ENCODE assay signal across 1 cellular context in the genomic region with DNA sequence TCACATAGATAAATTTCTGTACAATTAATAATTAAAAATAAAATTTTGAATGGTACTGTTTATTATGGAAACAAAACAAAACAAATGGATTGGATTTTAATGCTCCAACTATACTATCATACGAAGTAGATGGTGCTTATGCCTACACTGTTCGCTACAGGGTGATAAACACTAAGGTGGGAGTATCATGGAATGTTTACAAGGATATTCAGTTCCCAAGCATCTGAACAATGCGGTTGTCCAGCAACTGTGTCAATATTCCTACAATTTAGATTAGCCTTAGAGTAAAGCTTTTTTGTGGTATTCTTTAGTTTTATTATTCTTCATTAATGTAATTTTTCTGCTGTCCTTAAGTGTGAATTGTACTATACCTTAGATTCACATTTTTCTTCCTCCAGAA.
TF ChIP-seq lines count a peak whose summit lies in the region.

No MANE protein-coding gene starts in this region.

TF ChIP-seq in HepG2, 621 proteins besides CTCF, POLR2A, EP300 and RAD21 (continued from another document):
- TF ChIP-seq, protein P1, sequence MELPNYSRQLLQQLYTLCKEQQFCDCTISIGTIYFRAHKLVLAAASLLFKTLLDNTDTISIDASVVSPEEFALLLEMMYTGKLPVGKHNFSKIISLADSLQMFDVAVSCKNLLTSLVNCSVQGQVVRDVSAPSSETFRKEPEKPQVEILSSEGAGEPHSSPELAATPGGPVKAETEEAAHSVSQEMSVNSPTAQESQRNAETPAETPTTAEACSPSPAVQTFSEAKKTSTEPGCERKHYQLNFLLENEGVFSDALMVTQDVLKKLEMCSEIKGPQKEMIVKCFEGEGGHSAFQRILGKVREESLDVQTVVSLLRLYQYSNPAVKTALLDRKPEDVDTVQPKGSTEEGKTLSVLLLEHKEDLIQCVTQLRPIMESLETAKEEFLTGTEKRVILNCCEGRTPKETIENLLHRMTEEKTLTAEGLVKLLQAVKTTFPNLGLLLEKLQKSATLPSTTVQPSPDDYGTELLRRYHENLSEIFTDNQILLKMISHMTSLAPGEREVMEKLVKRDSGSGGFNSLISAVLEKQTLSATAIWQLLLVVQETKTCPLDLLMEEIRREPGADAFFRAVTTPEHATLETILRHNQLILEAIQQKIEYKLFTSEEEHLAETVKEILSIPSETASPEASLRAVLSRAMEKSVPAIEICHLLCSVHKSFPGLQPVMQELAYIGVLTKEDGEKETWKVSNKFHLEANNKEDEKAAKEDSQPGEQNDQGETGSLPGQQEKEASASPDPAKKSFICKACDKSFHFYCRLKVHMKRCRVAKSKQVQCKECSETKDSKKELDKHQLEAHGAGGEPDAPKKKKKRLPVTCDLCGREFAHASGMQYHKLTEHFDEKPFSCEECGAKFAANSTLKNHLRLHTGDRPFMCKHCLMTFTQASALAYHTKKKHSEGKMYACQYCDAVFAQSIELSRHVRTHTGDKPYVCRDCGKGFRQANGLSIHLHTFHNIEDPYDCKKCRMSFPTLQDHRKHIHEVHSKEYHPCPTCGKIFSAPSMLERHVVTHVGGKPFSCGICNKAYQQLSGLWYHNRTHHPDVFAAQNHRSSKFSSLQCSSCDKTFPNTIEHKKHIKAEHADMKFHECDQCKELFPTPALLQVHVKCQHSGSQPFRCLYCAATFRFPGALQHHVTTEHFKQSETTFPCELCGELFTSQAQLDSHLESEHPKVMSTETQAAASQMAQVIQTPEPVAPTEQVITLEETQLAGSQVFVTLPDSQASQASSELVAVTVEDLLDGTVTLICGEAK (IDR thresholded peaks at IDR 0.05) = no peak
- TF ChIP-seq, protein P1 (CRISPR knock-in tag; IDR thresholded peaks at IDR 0.05) = no peak
- TF ChIP-seq, protein P2, sequence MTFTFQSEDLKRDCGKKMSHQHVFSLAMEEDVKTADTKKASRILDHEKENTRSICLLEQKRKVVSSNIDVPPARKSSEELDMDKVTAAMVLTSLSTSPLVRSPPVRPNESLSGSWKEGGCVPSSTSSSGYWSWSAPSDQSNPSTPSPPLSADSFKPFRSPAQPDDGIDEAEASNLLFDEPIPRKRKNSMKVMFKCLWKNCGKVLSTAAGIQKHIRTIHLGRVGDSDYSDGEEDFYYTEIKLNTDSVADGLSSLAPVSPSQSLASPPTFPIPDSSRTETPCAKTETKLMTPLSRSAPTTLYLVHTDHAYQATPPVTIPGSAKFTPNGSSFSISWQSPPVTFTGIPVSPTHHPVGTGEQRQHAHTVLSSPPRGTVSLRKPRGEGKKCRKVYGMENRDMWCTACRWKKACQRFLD (CRISPR knock-in tag; IDR thresholded peaks at IDR 0.05; ENCODE audit: borderline replicate concordance) = no peak
- no peak for TF ChIP-seq ZSCAN29 (CRISPR knock-in tag; conservative IDR thresholded peaks at IDR 0.05)
- no peak for TF ChIP-seq EHMT2 (IDR thresholded peaks at IDR 0.05; ENCODE audit: borderline replicate concordance, low read depth, low read length)
- TF ChIP-seq, protein P3, sequence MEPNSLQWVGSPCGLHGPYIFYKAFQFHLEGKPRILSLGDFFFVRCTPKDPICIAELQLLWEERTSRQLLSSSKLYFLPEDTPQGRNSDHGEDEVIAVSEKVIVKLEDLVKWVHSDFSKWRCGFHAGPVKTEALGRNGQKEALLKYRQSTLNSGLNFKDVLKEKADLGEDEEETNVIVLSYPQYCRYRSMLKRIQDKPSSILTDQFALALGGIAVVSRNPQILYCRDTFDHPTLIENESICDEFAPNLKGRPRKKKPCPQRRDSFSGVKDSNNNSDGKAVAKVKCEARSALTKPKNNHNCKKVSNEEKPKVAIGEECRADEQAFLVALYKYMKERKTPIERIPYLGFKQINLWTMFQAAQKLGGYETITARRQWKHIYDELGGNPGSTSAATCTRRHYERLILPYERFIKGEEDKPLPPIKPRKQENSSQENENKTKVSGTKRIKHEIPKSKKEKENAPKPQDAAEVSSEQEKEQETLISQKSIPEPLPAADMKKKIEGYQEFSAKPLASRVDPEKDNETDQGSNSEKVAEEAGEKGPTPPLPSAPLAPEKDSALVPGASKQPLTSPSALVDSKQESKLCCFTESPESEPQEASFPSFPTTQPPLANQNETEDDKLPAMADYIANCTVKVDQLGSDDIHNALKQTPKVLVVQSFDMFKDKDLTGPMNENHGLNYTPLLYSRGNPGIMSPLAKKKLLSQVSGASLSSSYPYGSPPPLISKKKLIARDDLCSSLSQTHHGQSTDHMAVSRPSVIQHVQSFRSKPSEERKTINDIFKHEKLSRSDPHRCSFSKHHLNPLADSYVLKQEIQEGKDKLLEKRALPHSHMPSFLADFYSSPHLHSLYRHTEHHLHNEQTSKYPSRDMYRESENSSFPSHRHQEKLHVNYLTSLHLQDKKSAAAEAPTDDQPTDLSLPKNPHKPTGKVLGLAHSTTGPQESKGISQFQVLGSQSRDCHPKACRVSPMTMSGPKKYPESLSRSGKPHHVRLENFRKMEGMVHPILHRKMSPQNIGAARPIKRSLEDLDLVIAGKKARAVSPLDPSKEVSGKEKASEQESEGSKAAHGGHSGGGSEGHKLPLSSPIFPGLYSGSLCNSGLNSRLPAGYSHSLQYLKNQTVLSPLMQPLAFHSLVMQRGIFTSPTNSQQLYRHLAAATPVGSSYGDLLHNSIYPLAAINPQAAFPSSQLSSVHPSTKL (CRISPR knock-in tag; IDR thresholded peaks at IDR 0.05) = no peak
- TF ChIP-seq, protein P4, sequence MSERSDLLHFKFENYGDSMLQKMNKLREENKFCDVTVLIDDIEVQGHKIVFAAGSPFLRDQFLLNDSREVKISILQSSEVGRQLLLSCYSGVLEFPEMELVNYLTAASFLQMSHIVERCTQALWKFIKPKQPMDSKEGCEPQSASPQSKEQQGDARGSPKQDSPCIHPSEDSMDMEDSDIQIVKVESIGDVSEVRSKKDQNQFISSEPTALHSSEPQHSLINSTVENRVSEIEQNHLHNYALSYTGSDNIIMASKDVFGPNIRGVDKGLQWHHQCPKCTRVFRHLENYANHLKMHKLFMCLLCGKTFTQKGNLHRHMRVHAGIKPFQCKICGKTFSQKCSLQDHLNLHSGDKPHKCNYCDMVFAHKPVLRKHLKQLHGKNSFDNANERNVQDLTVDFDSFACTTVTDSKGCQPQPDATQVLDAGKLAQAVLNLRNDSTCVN (CRISPR knock-in tag; IDR thresholded peaks at IDR 0.05; ENCODE audit: borderline replicate concordance) = no peak
- no peak for TF ChIP-seq GABPA (IDR thresholded peaks at IDR 0.05; ENCODE audit: low read depth, low read length)
- TF ChIP-seq GABPA (CRISPR knock-in tag; IDR thresholded peaks at IDR 0.05; ENCODE audit: low read depth) = no peak
- no peak for TF ChIP-seq CREM (IDR thresholded peaks at IDR 0.05)
- no peak for TF ChIP-seq CREM (CRISPR knock-in tag; IDR thresholded peaks at IDR 0.05)
- TF ChIP-seq, protein P5, sequence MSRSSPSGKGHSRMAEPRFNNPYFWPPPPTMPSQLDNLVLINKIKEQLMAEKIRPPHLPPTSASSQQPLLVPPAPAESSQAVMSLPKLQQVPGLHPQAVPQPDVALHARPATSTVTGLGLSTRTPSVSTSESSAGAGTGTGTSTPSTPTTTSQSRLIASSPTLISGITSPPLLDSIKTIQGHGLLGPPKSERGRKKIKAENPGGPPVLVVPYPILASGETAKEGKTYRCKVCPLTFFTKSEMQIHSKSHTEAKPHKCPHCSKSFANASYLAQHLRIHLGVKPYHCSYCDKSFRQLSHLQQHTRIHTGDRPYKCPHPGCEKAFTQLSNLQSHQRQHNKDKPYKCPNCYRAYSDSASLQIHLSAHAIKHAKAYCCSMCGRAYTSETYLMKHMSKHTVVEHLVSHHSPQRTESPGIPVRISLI (CRISPR knock-in tag; IDR thresholded peaks at IDR 0.05; ENCODE audit: borderline replicate concordance) = no peak
